Comparison of ENCODE assay signal across 15 cellular contexts in the genomic region with DNA sequence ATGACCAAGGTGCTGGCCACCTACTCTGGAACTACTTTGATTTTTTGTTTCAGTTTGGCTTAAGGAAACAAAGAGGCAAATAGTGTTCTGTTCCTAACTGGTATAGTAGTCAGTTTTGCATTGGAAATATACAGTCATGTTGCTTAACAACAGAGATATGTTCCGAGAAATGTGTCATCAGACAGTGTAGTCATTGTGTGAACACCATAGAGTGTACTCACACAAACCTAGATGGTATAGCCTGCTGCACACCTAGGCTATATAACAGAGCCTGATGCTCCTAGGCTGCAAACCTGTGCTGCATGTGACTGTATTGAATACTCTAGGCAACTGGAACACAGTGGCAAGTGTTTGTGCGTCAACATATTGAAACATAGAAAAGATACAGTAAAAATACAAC.
DNase-seq lines count a peak whose midpoint lies in the region; ATAC-seq, FAIRE-seq and TF ChIP-seq lines count a peak whose summit lies in the region.
"Had no signal": no experiment of that assay in that cellular context is flagged by ENCODE, and none has a peak within 500 bp of the region (broad histone marks: within the 10 kb centered on the region; RNA-seq: fewer than 3 reads in every experiment).

No MANE protein-coding gene starts in this region.

- peaks cover 92% of the 10 kb centered on the region for H4K20me1 ChIP-seq in astrocyte (ENCODE audit: insufficient read depth, low read length)

- H3K9me3 Mint-ChIP-seq in astrocyte (ENCODE audit: unreplicated experiment), result no peaks in the 10 kb centered on the region

- no peaks in the 10 kb centered on the region for H3K36me3 ChIP-seq in astrocyte (ENCODE audit: insufficient read depth, low read length)
- H3K36me3 ChIP-seq: thyroid gland had no signal

- no peak overlapping the region for H3K27ac Mint-ChIP-seq in astrocyte (ENCODE audit: unreplicated experiment)

- H3K9ac ChIP-seq in astrocyte (ENCODE audit: low read length), result no peak overlapping the region

- ATAC-seq in HG03442 (IDR thresholded peaks at IDR 0.05; ENCODE audit: unreplicated experiment), result peak; percentile 66
- ATAC-seq in stimulated activated naive CD8-positive, alpha-beta T cell treated with anti-CD3 and anti-CD28 coated beads, Interleukin-15, Interleukin-2, amounts not matched to agents 100 U/mL and 50 U/mL, for 24 hours, result peak; percentile 98

- H3K27ac ChIP-seq in astrocyte (ENCODE audit: low read depth, low read length), result peak overlapping the region; percentile 48
- H3K27ac ChIP-seq in caudate nucleus (ENCODE audit: low read depth, low read length), result no peak overlapping the region
- H3K27ac ChIP-seq: thyroid gland had no signal

- no peaks in the 10 kb centered on the region for H3K9me3 ChIP-seq in astrocyte (ENCODE audit: insufficient read depth, low read depth, low read length)
- H3K9me3 ChIP-seq: thyroid gland had no signal

- peaks cover 100% of the 10 kb centered on the region for H3K79me2 ChIP-seq in astrocyte (ENCODE audit: insufficient read depth, low read length)

- no peak overlapping the region for H3K4me3 ChIP-seq in astrocyte (ENCODE audit: insufficient read depth, low read depth, low read length)
- H3K4me3 ChIP-seq: thyroid gland had no signal

- FAIRE-seq in astrocyte (lab: Jason Lieb, UNC) (no peak), frontal cortex (lab: Jason Lieb, UNC) (no peak)

- no peaks in the 10 kb centered on the region for H3K27me3 Mint-ChIP-seq in astrocyte (ENCODE audit: low read depth, unreplicated experiment)
- H3K27me3 Mint-ChIP-seq: B cell, naive B cell had no signal

- H3K4me3 Mint-ChIP-seq in astrocyte (ENCODE audit: unreplicated experiment), result no peak overlapping the region
- H3K4me3 Mint-ChIP-seq: B cell had no signal

- peaks cover 10% of the 10 kb centered on the region for H3K4me1 ChIP-seq in astrocyte (ENCODE audit: insufficient read depth, low read length)

- DNase-seq in stimulated activated CD4-positive, alpha-beta T cell treated with anti-CD3 and anti-CD28 coated beads, Interleukin-1b, Interleukin-23, amount 100 ng/mL, for 48 hours, result peak; percentile 31
- DNase-seq in stimulated activated CD4-positive, alpha-beta T cell treated with anti-CD3 and anti-CD28 coated beads, Interleukin-2, amount 100 ng/mL, for 48 hours, result no peak
- DNase-seq in astrocyte (ENCODE audit: low read depth) (peak; percentile 41), frontal cortex (ENCODE audit: low spot score in 2 of 2) (no peak), caudate nucleus (lab: John Stamatoyannopoulos, UW) (no peak), NCI-H2107 (lab: John Stamatoyannopoulos, UW) (no peak)
- no peak for DNase-seq in stimulated activated naive CD8-positive, alpha-beta T cell treated with anti-CD3 and anti-CD28 coated beads, Interleukin-15, Interleukin-2, amounts not matched to agents 100 U/mL and 50 U/mL, for 24 hours
- DNase-seq: central memory CD4-positive, alpha-beta T cell; head of caudate nucleus; MM.1S; naive B cell; OCI-M1; thyroid gland had no signal

- H3K4me1 Mint-ChIP-seq in astrocyte (ENCODE audit: low read depth, unreplicated experiment), result peaks cover 37% of the 10 kb centered on the region

- no peak overlapping the region for H2AFZ ChIP-seq in astrocyte (ENCODE audit: low read depth, low read length)

- no peak overlapping the region for H3K4me2 ChIP-seq in astrocyte (ENCODE audit: low read length)

- H3K36me3 Mint-ChIP-seq in astrocyte (ENCODE audit: low read depth, unreplicated experiment), result peaks cover 7% of the 10 kb centered on the region
- H3K36me3 Mint-ChIP-seq: naive B cell had no signal

- no peaks in the 10 kb centered on the region for H3K27me3 ChIP-seq in astrocyte (ENCODE audit: insufficient read depth, low read length)
- H3K27me3 ChIP-seq: thyroid gland had no signal

- no peak for TF ChIP-seq CTCF in astrocyte (IDR thresholded peaks at IDR 0.05; ENCODE audit: insufficient read depth, low read depth, low read length)

Comparison
In these comparisons a context has a peak if more than half of its experiments do, and no peak if none do; other contexts are left out.
1. DNase-seq: peak in stimulated activated CD4-positive, alpha-beta T cell treated with anti-CD3 and anti-CD28 coated beads, Interleukin-1b, Interleukin-23, amount 100 ng/mL, for 48 hours (single experiment) and astrocyte (single experiment); none in stimulated activated CD4-positive, alpha-beta T cell treated with anti-CD3 and anti-CD28 coated beads, Interleukin-2, amount 100 ng/mL, for 48 hours (0 of 2), stimulated activated naive CD8-positive, alpha-beta T cell treated with anti-CD3 and anti-CD28 coated beads, Interleukin-15, Interleukin-2, amounts not matched to agents 100 U/mL and 50 U/mL, for 24 hours (single experiment), frontal cortex (0 of 2), caudate nucleus (0 of 61) and NCI-H2107 (single experiment).